Comparison of ENCODE assay signal across 1 cellular context in genomic region chr17:45022655-45023339, GRCh38.
TF ChIP-seq lines count a peak whose summit lies in the region.

No MANE protein-coding gene starts in this region.

TF ChIP-seq in K562, 482 proteins besides CTCF, POLR2A, EP300 and RAD21:
- peak; percentile 19; the same call in 1 of the 2 replicates for TF ChIP-seq POLR2G (IDR thresholded peaks at IDR 0.05; ENCODE audit: low read depth, low read length)
- no peak for TF ChIP-seq POLR2AphosphoS5 (IDR thresholded peaks at IDR 0.05; ENCODE audit: control insufficient read depth, insufficient read depth, low read depth, low read length)
- TF ChIP-seq TCF7L2 (IDR thresholded peaks at IDR 0.05; ENCODE audit: low read depth, low read length): no peak
- TF ChIP-seq POLR2AphosphoS2 (IDR thresholded peaks at IDR 0.05; ENCODE audit: low read length): no peak
